Comparison of ENCODE assay signal across 12 cellular contexts in the genomic region with DNA sequence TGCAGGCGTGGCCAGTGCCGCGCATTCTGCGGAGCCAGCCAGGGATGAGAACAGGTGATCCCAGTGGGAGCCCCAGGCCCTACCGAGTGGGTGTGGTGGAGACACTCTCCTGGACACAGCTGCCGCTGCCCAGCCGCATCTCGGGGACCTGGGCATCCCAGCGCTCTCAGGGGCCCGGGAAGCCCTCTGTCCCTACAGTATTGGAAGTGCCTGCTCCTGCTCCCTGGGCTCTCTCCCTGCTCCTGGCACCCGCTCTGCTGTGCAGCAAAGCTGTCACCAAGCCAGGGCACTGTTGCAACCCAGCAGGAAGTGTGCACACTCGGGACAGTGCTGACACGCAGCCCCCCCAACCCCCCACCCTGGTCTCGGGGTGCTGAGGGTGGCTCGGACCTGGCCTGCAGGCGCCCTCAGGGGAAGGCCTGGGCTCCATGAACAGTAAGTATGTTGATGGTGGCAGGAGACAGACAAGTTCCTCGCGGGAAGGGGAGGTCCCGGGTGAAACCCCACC.
"Had no signal": no experiment of that assay in that cellular context is flagged by ENCODE, and none has a peak within 500 bp of the region (broad histone marks: within the 10 kb centered on the region; RNA-seq: fewer than 3 reads in every experiment).

No MANE protein-coding gene starts in this region.

- H3K36me3 ChIP-seq: adrenal gland, gastroesophageal sphincter, tibial artery had no signal

- H3K4me3 ChIP-seq: adrenal gland, gastroesophageal sphincter, psoas muscle, tibial artery had no signal

- H3K27ac ChIP-seq: adrenal gland, gastroesophageal sphincter, psoas muscle, tibial artery had no signal

- DNase-seq: activated CD4-positive, alpha-beta memory T cell treated with anti-CD3 and anti-CD28 coated beads for 36 hours; activated CD4-positive, alpha-beta T cell treated with anti-CD3 and anti-CD28 coated beads for 1 hour; effector memory CD8-positive, alpha-beta T cell; hippocampal formation; nucleus accumbens; stimulated activated CD4-positive, alpha-beta T cell treated with anti-CD3 and anti-CD28 coated beads, Interleukin-15, amount 100 ng/mL, for 24 hours; stimulated activated CD4-positive, alpha-beta T cell treated with anti-CD3 and anti-CD28 coated beads, Interleukin-4, amount 100 ng/mL, for 24 hours; SW 1271 had no signal

- H3K9me3 ChIP-seq: adrenal gland, psoas muscle, tibial artery had no signal

- ATAC-seq: effector memory CD8-positive, alpha-beta T cell; gastroesophageal sphincter; psoas muscle had no signal

- H3K27me3 ChIP-seq: adrenal gland, gastroesophageal sphincter, tibial artery had no signal

- H3K4me1 ChIP-seq: adrenal gland, gastroesophageal sphincter, psoas muscle had no signal
